In the genomic region with DNA sequence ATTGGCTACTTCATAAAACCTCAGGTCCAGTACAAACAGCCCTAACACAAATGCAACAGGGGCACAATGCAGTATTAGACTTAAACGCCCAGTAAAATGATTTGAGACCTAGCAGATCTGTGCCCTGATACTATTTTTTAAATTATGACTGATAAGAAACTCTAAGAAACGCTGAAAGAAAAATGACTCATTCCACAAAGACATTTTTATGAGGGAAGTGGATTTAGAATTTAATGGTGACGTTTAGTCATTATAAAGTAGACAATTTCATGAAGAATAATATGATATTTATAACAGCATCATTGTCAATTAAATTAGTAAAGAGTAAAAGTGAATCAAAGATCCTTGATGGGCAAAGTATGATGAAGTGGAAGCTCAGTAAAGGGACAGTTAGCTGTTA, we compare ENCODE assay signal across 27 cellular contexts.
"Had no signal": no experiment of that assay in that cellular context is flagged by ENCODE, and none has a peak within 500 bp of the region (broad histone marks: within the 10 kb centered on the region; RNA-seq: fewer than 3 reads in every experiment).

No MANE protein-coding gene starts in this region.

- ATAC-seq: left colon; left lung; lower lobe of right lung; naive thymus-derived CD8-positive, alpha-beta T cell; pancreas; right cardiac atrium; sciatic nerve; stimulated activated naive B cell treated with anti-CD40 and anti-IgM and Interleukin-4, amounts not matched to agents 10 μg/mL and 1 μg/mL and 100 μg/mL, for 72 hours; stimulated activated naive CD8-positive, alpha-beta T cell treated with anti-CD3 and anti-CD28 coated beads, Interleukin-15, Interleukin-2, amounts not matched to agents 100 U/mL and 50 U/mL, for 24 hours had no signal

- H3K4me3 ChIP-seq: left lung, lower lobe of right lung, pancreas, prostate gland, skin epidermis, stomach, testis, thyroid gland, transverse colon, upper lobe of left lung had no signal

- H3K36me3 ChIP-seq: left lung, lower lobe of right lung, pancreas, prostate gland, stomach, thyroid gland, transverse colon, upper lobe of left lung had no signal

- DNase-seq: immature natural killer cell; kidney; left colon; left lung; lower lobe of right lung; mammary epithelial cell; mesenchymal stem cell; naive thymus-derived CD8-positive, alpha-beta T cell; nucleus accumbens; pancreas; posterior cingulate gyrus; retina; right cardiac atrium; stimulated activated CD4-positive, alpha-beta T cell treated with anti-CD3 and anti-CD28 coated beads, Interleukin-12 subunit alpha, Interleukin-12 subunit beta, amount 100 ng/mL, for 4 hours; stimulated activated CD4-positive, alpha-beta T cell treated with anti-CD3 and anti-CD28 coated beads, Interleukin-15, amount 100 ng/mL, for 24 hours; stimulated activated CD4-positive, alpha-beta T cell treated with anti-CD3 and anti-CD28 coated beads, Interleukin-2, amount 100 ng/mL, for 24 hours; stimulated activated CD4-positive, alpha-beta T cell treated with anti-CD3 and anti-CD28 coated beads, Interleukin-4, amount 100 ng/mL, for 1 hour; stimulated activated naive B cell treated with anti-CD40 and anti-IgM and Interleukin-4, amounts not matched to agents 10 μg/mL and 1 μg/mL and 100 μg/mL, for 72 hours; stimulated activated naive CD8-positive, alpha-beta T cell treated with anti-CD3 and anti-CD28 coated beads, Interleukin-15, Interleukin-2, amounts not matched to agents 100 U/mL and 50 U/mL, for 24 hours; stomach; testis; thyroid gland; transverse colon; upper lobe of left lung had no signal

- H3K4me1 ChIP-seq: left lung, lower lobe of right lung, pancreas, prostate gland, testis, thyroid gland, transverse colon, upper lobe of left lung had no signal

- H3K27ac ChIP-seq: left lung, lower lobe of right lung, pancreas, prostate gland, skin epidermis, testis, thyroid gland, transverse colon, upper lobe of left lung had no signal
